Comparison of ENCODE assay signal across 8 cellular contexts in the genomic region with DNA sequence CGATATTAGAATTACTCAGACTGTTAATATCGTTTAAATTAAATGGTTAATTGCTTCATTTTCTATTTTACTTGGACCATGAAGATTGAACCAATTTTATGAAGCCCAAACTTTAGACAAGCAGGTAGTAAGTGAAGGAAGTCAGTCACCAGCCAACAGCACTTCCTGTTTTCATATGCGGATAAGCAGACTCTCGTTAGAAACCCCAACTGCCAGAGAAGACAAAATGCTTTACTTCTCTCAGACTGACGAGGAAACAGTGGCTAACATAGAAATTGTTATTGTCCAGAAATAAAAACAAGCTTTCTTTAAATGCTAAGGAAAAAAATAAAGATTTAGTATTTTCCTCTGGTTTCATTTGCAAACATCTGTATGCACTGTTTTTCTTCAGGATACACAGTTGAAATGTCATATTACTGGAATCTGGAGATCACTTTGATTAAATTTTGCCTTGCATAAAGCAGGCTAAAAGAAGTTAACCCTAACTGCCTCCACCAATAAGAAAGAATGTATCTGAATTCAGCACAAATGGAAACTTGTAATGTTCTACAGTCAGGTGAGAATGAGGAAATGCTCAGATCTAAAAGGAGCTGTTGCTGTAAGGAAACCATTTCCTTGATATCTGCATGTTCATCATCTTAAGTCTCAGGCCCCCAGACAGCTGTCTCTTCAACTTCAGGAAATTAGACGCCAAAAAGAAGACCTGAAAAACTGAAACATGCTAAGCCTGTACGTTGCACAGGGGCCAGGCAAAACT.
A peak's percentile ranks its signal among the peaks of the same experiment; 100 is the strongest.
DNase-seq lines count a peak whose midpoint lies in the region; ATAC-seq lines count a peak whose summit lies in the region.

No MANE protein-coding gene starts in this region.

- no peaks in the 10 kb centered on the region for H3K27me3 Mint-ChIP-seq in activated CD4-positive, alpha-beta T cell treated with anti-CD3 and anti-CD28 coated beads, Interleukin-2, amount 10 ng/mL, durations not matched to agents 24 days and 14 days
- no peaks in the 10 kb centered on the region for H3K27me3 Mint-ChIP-seq in activated CD4-positive, alpha-beta memory T cell treated with anti-CD3 and anti-CD28 coated beads, Interleukin-2, amount 10 ng/mL, durations not matched to agents 7 days and 5 days

- peaks cover 11% of the 10 kb centered on the region for H3K36me3 Mint-ChIP-seq in activated CD4-positive, alpha-beta T cell treated with anti-CD3 and anti-CD28 coated beads, Interleukin-2, amount 10 ng/mL, durations not matched to agents 24 days and 14 days (ENCODE audit: low read depth)
- peaks cover 31% of the 10 kb centered on the region for H3K36me3 Mint-ChIP-seq in activated CD4-positive, alpha-beta memory T cell treated with anti-CD3 and anti-CD28 coated beads, Interleukin-2, amount 10 ng/mL, durations not matched to agents 7 days and 5 days (ENCODE audit: low read depth)

- ATAC-seq in HG03159 (IDR thresholded peaks at IDR 0.05; ENCODE audit: unreplicated experiment) = peak; percentile 68
- ATAC-seq in stimulated activated naive CD8-positive, alpha-beta T cell treated with anti-CD3 and anti-CD28 coated beads, Interleukin-15, Interleukin-2, amounts not matched to agents 100 U/mL and 50 U/mL, for 24 hours = peak; percentile 46

- H3K4me1 Mint-ChIP-seq in activated CD4-positive, alpha-beta T cell treated with anti-CD3 and anti-CD28 coated beads, Interleukin-2, amount 10 ng/mL, durations not matched to agents 24 days and 14 days = peaks cover 38% of the 10 kb centered on the region
- H3K4me1 Mint-ChIP-seq in activated CD4-positive, alpha-beta memory T cell treated with anti-CD3 and anti-CD28 coated beads, Interleukin-2, amount 10 ng/mL, durations not matched to agents 7 days and 5 days = peaks cover 31% of the 10 kb centered on the region

- POLR2A ChIA-PET in activated CD4-positive, alpha-beta memory T cell treated with anti-CD3 and anti-CD28 coated beads, Interleukin-2, amount 10 ng/mL, durations not matched to agents 7 days and 5 days (lab: Charles Lee) = interaction anchor here (0.6 to 2.8 kb wide), 24 partner anchors 9 to 389 kb away, joined by 3 to 12 read pairs (median 5); a partner anchor contains a TSS

- CTCF ChIA-PET in activated CD4-positive, alpha-beta memory T cell treated with anti-CD3 and anti-CD28 coated beads, Interleukin-2, amount 10 ng/mL, durations not matched to agents 7 days and 5 days (lab: Charles Lee) = interaction anchor here (1.1 to 1.3 kb wide), 2 partner anchors 62 to 152 kb away, joined by 3 to 4 read pairs; no protein-coding TSS in a partner anchor

- H3K9me3 Mint-ChIP-seq in activated CD4-positive, alpha-beta T cell treated with anti-CD3 and anti-CD28 coated beads, Interleukin-2, amount 10 ng/mL, durations not matched to agents 24 days and 14 days = peaks cover 22% of the 10 kb centered on the region
- H3K9me3 Mint-ChIP-seq in activated CD4-positive, alpha-beta memory T cell treated with anti-CD3 and anti-CD28 coated beads, Interleukin-2, amount 10 ng/mL, durations not matched to agents 7 days and 5 days = peaks cover 14% of the 10 kb centered on the region

- DNase-seq in activated CD4-positive, alpha-beta T cell treated with anti-CD3 and anti-CD28 coated beads, Interleukin-2, amount 10 ng/mL, durations not matched to agents 24 days and 14 days = peak; percentile 75
- DNase-seq in activated CD4-positive, alpha-beta T cell treated with anti-CD3 and anti-CD28 coated beads, Interleukin-2, amount 50 U/mL, for 48 hours = no peak
- DNase-seq in activated CD4-positive, alpha-beta memory T cell treated with anti-CD3 and anti-CD28 coated beads, Interleukin-2, amount 10 ng/mL, durations not matched to agents 7 days and 5 days = peak; percentile 23
- DNase-seq in stimulated activated naive CD8-positive, alpha-beta T cell treated with anti-CD3 and anti-CD28 coated beads, Interleukin-15, Interleukin-2, amounts not matched to agents 100 U/mL and 50 U/mL, for 24 hours = no peak
- DNase-seq in AG20443 (ENCODE audit: low spot score) (no peak), NCI-H2107 treated with DMSO at 0.1 percent for 48 hours (lab: John Stamatoyannopoulos, UW; ENCODE audit: unreplicated experiment) (no peak), HT-29 (ENCODE audit: low spot score) (no peak)

- intact Hi-C loops in activated CD4-positive, alpha-beta T cell treated with anti-CD3 and anti-CD28 coated beads, Interleukin-2, amount 10 ng/mL, durations not matched to agents 24 days and 14 days (cut with micrococcal nuclease) = loop anchor here (5.0 kb wide), 4 partner anchors 61 to 1056 kb away; a partner anchor contains a TSS

- peak overlapping the region; percentile 74 for H3K4me3 Mint-ChIP-seq in activated CD4-positive, alpha-beta T cell treated with anti-CD3 and anti-CD28 coated beads, Interleukin-2, amount 10 ng/mL, durations not matched to agents 24 days and 14 days
- H3K4me3 Mint-ChIP-seq in activated CD4-positive, alpha-beta memory T cell treated with anti-CD3 and anti-CD28 coated beads, Interleukin-2, amount 10 ng/mL, durations not matched to agents 7 days and 5 days = peak overlapping the region; percentile 40

- peak overlapping the region; percentile 93 for H3K27ac Mint-ChIP-seq in activated CD4-positive, alpha-beta T cell treated with anti-CD3 and anti-CD28 coated beads, Interleukin-2, amount 10 ng/mL, durations not matched to agents 24 days and 14 days
- peak overlapping the region; percentile 98 for H3K27ac Mint-ChIP-seq in activated CD4-positive, alpha-beta memory T cell treated with anti-CD3 and anti-CD28 coated beads, Interleukin-2, amount 10 ng/mL, durations not matched to agents 7 days and 5 days

Comparison
In these comparisons a context has a peak if more than half of its experiments do, and no peak if none do; other contexts are left out.
1. DNase-seq: peak in activated CD4-positive, alpha-beta T cell treated with anti-CD3 and anti-CD28 coated beads, Interleukin-2, amount 10 ng/mL, durations not matched to agents 24 days and 14 days (single experiment) and activated CD4-positive, alpha-beta memory T cell treated with anti-CD3 and anti-CD28 coated beads, Interleukin-2, amount 10 ng/mL, durations not matched to agents 7 days and 5 days (single experiment); none in activated CD4-positive, alpha-beta T cell treated with anti-CD3 and anti-CD28 coated beads, Interleukin-2, amount 50 U/mL, for 48 hours (0 of 2), stimulated activated naive CD8-positive, alpha-beta T cell treated with anti-CD3 and anti-CD28 coated beads, Interleukin-15, Interleukin-2, amounts not matched to agents 100 U/mL and 50 U/mL, for 24 hours (single experiment), AG20443 (single experiment), NCI-H2107 treated with DMSO at 0.1 percent for 48 hours (single experiment) and HT-29 (single experiment).